ENCODE assay signal across 23 cellular contexts in genomic region chr19:57152921-57153320, GRCh38. TPM values are rescaled to one million over a fixed set of nuclear protein-coding genes. Genes with fewer than 3 reads are reported as not detected.
A peak's percentile ranks its signal among the peaks of the same experiment; 100 is the strongest.
DNase-seq lines count a peak whose midpoint lies in the region; ATAC-seq and TF ChIP-seq lines count a peak whose summit lies in the region.
"Had no signal": no experiment of that assay in that cellular context is flagged by ENCODE, and none has a peak within 500 bp of the region (broad histone marks: within the 10 kb centered on the region; RNA-seq: fewer than 3 reads in every experiment).

No MANE protein-coding gene starts in this region.

- H3K4me3 ChIP-seq in right lobe of liver, result no peak overlapping the region
- H3K4me3 ChIP-seq: BLaER1 had no signal

- no peak for ATAC-seq in right lobe of liver

- no peaks in the 10 kb centered on the region for H3K4me1 ChIP-seq in right lobe of liver
- H3K4me1 ChIP-seq: BE2C, BLaER1 had no signal

- TF ChIP-seq POLR2A in right lobe of liver (IDR thresholded peaks at IDR 0.05), result no peak

- intact Hi-C loops in right lobe of liver (cut with DNase I), result no loop called here

- peak; percentile 19 for DNase-seq in Daoy (ENCODE audit: low read depth)
- DNase-seq in LHCN-M2 (ENCODE audit: low read depth), result peak; percentile 9
- DNase-seq in activated naive CD4-positive, alpha-beta T cell treated with anti-CD3 and anti-CD28 coated beads, Interleukin-2, amount 50 U/mL, for 16 hours, result no peak
- DNase-seq in 8988T, result no peak
- no peak for DNase-seq in right lobe of liver
- DNase-seq: ACHN; BE2C; C1 segment of cervical spinal cord; CD4-positive, alpha-beta memory T cell; CD4-positive, CD25-positive, alpha-beta regulatory T cell; CD8-positive, alpha-beta memory T cell; COR-L47; DMS 273 treated with DMSO at 0.1 percent for 48 hours; DMS153; DMS53; DMS79; DND-41; GF-D8 had no signal

- TF ChIP-seq CTCF in right lobe of liver (IDR thresholded peaks at IDR 0.05), result no peak

- H3K36me3 ChIP-seq in right lobe of liver, result no peaks in the 10 kb centered on the region
- H3K36me3 ChIP-seq: BE2C, BLaER1 had no signal

- WGBS in right lobe of liver (ENCODE audit: insufficient coverage, low coverage, low lambda C conversion rate, missing lambda C conversion rate), result 62% methylated on average over 5 of the region's 5 CpGs

- no peak overlapping the region for H3K27ac ChIP-seq in right lobe of liver
- H3K27ac ChIP-seq: BLaER1 had no signal

- no peaks in the 10 kb centered on the region for H3K9me3 ChIP-seq in right lobe of liver
- H3K9me3 ChIP-seq: BE2C had no signal

- no peaks in the 10 kb centered on the region for H3K27me3 ChIP-seq in right lobe of liver
- H3K27me3 ChIP-seq: BE2C, BLaER1 had no signal

RNA-seq across cellular contexts. Expression of gene ZIM3, which starts 7.9 kb away (rescaled TPM):
- total RNA-seq in Daoy (2014; rRNA removed; shearing (Covaris generic)), result not detected in 2 replicates
- total RNA-seq in LHCN-M2 (2014; rRNA removed) (not detected in 2 replicates), right lobe of liver (not detected)
- polyA plus RNA-seq in LHCN-M2 (2012), result not detected
- total RNA-seq: A172; A673; CD4-positive, alpha-beta memory T cell; CD4-positive, CD25-positive, alpha-beta regulatory T cell; CD8-positive, alpha-beta memory T cell had no signal
- polyA plus RNA-seq: AG04450; CD14-positive monocyte; CD4-positive, alpha-beta memory T cell; CD4-positive, CD25-positive, alpha-beta regulatory T cell; CD8-positive, alpha-beta memory T cell had no signal

RNA-seq across cellular contexts. Expression of gene DUXA, which starts 14.4 kb away (rescaled TPM):
- total RNA-seq in Daoy (2014; rRNA removed; shearing (Covaris generic)), result not detected in 2 replicates
- total RNA-seq in LHCN-M2 (2014; rRNA removed) (not detected in 2 replicates), right lobe of liver (not detected)
- not detected for polyA plus RNA-seq in LHCN-M2 (2012)
- total RNA-seq: A172; A673; CD4-positive, alpha-beta memory T cell; CD4-positive, CD25-positive, alpha-beta regulatory T cell; CD8-positive, alpha-beta memory T cell had no signal
- polyA plus RNA-seq: AG04450; CD14-positive monocyte; CD4-positive, alpha-beta memory T cell; CD4-positive, CD25-positive, alpha-beta regulatory T cell; CD8-positive, alpha-beta memory T cell had no signal

RNA-seq across cellular contexts. Expression of gene USP29, which starts 33.1 kb away (rescaled TPM):
- total RNA-seq in Daoy (2014; rRNA removed; shearing (Covaris generic)), result not detected in 2 replicates
- total RNA-seq in LHCN-M2 (2014; rRNA removed) (not detected in 2 replicates), right lobe of liver (not detected)
- polyA plus RNA-seq in LHCN-M2 (2012), result not detected
- total RNA-seq: A172; A673; CD4-positive, alpha-beta memory T cell; CD4-positive, CD25-positive, alpha-beta regulatory T cell; CD8-positive, alpha-beta memory T cell had no signal
- polyA plus RNA-seq: AG04450; CD14-positive monocyte; CD4-positive, alpha-beta memory T cell; CD4-positive, CD25-positive, alpha-beta regulatory T cell; CD8-positive, alpha-beta memory T cell had no signal

RNA-seq across cellular contexts. Expression of gene ZNF264, which starts 38.4 kb away (rescaled TPM):
- 11.9 and 49.2 TPM in 2 replicates for total RNA-seq in Daoy (2014; rRNA removed; shearing (Covaris generic))
- total RNA-seq in LHCN-M2 (2014; rRNA removed) (24.2 and 40.3 TPM in 2 replicates), right lobe of liver (10 to 100 TPM in 5 of 6 experiments, 1 to 10 TPM in 1; 9.9 to 14.4 (median 12.1) TPM)
- polyA plus RNA-seq in LHCN-M2 (2012), result 6.3 TPM

Comparison
In these comparisons a context has a peak if more than half of its experiments do, and no peak if none do; other contexts are left out.
1. DNase-seq: peak in Daoy (single experiment) and LHCN-M2 (single experiment); none in activated naive CD4-positive, alpha-beta T cell treated with anti-CD3 and anti-CD28 coated beads, Interleukin-2, amount 50 U/mL, for 16 hours (single experiment), 8988T (single experiment) and right lobe of liver (0 of 3).